In the genomic region with DNA sequence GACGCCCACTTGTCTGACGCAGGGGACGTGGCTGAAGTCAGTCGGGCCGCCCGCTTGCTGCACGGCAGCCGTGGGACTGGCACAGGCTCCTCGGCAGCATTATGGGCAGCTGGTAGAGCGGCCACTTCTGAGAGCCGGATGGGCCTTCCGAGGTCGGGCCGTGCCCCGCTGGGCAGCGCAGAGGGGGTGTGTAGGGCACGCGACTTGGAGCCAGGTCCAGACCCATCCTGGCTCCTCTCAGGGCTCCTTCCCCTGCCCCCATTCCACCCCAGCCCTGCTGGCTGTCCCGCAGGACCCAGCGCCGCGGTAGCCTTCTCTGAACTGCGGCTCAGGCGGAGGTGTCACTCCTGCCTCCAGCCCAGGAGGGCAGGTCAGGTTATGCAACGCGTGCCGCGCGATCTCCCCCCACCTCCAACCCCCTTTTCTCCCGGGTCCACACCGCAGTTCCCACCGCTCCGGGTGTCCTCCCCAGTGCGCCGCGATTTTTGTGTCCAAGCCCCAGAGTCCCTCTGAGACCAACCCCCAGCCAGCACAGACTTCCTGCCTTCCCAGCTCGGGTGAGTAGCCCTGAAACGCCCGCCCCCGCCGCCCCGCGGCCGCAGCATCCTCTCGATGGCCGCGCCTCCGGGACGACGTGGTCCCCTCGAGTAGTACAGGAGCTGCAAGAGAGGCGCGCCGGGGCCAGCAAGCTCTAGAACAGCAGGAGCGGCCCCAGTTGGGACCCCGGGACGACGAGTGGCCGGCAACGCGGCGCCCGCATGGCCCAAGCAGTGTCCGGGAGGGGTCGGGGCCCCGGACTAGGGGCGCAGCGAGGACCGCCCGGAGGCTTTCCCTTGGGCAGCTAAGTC, we compare ENCODE assay signal across 1 cellular context.
A peak's percentile ranks its signal among the peaks of the same experiment; 100 is the strongest.
TF ChIP-seq lines count a peak whose summit lies in the region.

No MANE protein-coding gene starts in this region.

TF ChIP-seq in endothelial cell of umbilical vein, 7 proteins besides CTCF, POLR2A, EP300 and RAD21:
- TF ChIP-seq MAX (IDR thresholded peaks at IDR 0.05; ENCODE audit: insufficient read depth, insufficient read length) (no peak), POLR2AphosphoS5 (IDR thresholded peaks at IDR 0.05; ENCODE audit: insufficient read depth, low read depth, low read length) (peak; percentile 89), FOS (IDR thresholded peaks at IDR 0.05; ENCODE audit: borderline replicate concordance, insufficient read depth, low read length) (peak; percentile 25)
